ENCODE assay signal across 1 cellular context in the genomic region with DNA sequence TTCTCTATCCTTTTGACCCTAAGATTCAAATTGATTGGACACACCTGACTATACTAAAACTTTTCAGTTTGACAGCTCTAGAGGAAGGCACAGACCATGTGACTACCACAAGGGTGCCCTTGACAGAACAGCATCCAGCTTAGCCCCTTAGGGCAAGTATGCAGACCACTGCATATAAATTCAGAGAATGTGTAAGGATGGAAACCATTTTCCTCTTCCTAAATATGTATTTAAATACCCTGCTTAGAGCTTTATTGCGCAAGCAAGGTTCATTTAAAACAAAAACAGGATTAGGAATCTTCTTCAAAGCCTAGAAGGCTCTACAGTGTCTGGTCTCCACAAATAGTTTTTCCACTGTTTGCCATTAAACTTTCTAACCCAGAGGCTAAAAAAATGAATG.
TF ChIP-seq lines count a peak whose summit lies in the region.

No MANE protein-coding gene starts in this region.

TF ChIP-seq in H1, 55 proteins besides CTCF, POLR2A, EP300 and RAD21:
- no peak for TF ChIP-seq JUN (IDR thresholded peaks at IDR 0.05; ENCODE audit: low read depth, low read length)
- no peak for TF ChIP-seq BACH1 (IDR thresholded peaks at IDR 0.05; ENCODE audit: low read length)
- no peak for TF ChIP-seq EZH2 (IDR thresholded peaks at IDR 0.05; ENCODE audit: low read depth, low read length, severe bottlenecking)
- no peak for TF ChIP-seq ZNF274 (IDR thresholded peaks at IDR 0.05; ENCODE audit: borderline replicate concordance, extremely low read depth, low read length)
- peak; percentile 65; the same call in 1 of the 2 replicates for TF ChIP-seq CEBPB (IDR thresholded peaks at IDR 0.05; ENCODE audit: low read depth, low read length)
- no peak for TF ChIP-seq GTF2F1 (IDR thresholded peaks at IDR 0.05; ENCODE audit: borderline replicate concordance, low read depth, low read length)
